1 cellular context compared by ENCODE assay signal in genomic region chr2:30428034-30428662, GRCh38.
TF ChIP-seq lines count a peak whose summit lies in the region.

No MANE protein-coding gene starts in this region.

TF ChIP-seq in GM23338, 12 proteins besides CTCF, POLR2A, EP300 and RAD21:
- TF ChIP-seq ZNF462 (CRISPR knock-in tag; IDR thresholded peaks at IDR 0.05) (no peak), JUNB (IDR thresholded peaks at IDR 0.05; ENCODE audit: unreplicated experiment) (no peak), ZNF331 (CRISPR knock-in tag; IDR thresholded peaks at IDR 0.05; ENCODE audit: low read depth) (no peak), STAT1 (IDR thresholded peaks at IDR 0.05; ENCODE audit: unreplicated experiment) (no peak), EZH2phosphoT487 (IDR thresholded peaks at IDR 0.05; ENCODE audit: unreplicated experiment) (no peak), NANOG (IDR thresholded peaks at IDR 0.05; ENCODE audit: borderline replicate concordance) (no peak), CREB1 (CRISPR knock-in tag; IDR thresholded peaks at IDR 0.05; ENCODE audit: low read depth) (no peak), ZNF114 (CRISPR knock-in tag; IDR thresholded peaks at IDR 0.05) (no peak), ETS1 (IDR thresholded peaks at IDR 0.05) (no peak), POLR2AphosphoS5 (IDR thresholded peaks at IDR 0.05; ENCODE audit: low read depth) (no peak), EZH2 (IDR thresholded peaks at IDR 0.05; ENCODE audit: low read depth, unreplicated experiment) (no peak)
- TF ChIP-seq, protein P1, sequence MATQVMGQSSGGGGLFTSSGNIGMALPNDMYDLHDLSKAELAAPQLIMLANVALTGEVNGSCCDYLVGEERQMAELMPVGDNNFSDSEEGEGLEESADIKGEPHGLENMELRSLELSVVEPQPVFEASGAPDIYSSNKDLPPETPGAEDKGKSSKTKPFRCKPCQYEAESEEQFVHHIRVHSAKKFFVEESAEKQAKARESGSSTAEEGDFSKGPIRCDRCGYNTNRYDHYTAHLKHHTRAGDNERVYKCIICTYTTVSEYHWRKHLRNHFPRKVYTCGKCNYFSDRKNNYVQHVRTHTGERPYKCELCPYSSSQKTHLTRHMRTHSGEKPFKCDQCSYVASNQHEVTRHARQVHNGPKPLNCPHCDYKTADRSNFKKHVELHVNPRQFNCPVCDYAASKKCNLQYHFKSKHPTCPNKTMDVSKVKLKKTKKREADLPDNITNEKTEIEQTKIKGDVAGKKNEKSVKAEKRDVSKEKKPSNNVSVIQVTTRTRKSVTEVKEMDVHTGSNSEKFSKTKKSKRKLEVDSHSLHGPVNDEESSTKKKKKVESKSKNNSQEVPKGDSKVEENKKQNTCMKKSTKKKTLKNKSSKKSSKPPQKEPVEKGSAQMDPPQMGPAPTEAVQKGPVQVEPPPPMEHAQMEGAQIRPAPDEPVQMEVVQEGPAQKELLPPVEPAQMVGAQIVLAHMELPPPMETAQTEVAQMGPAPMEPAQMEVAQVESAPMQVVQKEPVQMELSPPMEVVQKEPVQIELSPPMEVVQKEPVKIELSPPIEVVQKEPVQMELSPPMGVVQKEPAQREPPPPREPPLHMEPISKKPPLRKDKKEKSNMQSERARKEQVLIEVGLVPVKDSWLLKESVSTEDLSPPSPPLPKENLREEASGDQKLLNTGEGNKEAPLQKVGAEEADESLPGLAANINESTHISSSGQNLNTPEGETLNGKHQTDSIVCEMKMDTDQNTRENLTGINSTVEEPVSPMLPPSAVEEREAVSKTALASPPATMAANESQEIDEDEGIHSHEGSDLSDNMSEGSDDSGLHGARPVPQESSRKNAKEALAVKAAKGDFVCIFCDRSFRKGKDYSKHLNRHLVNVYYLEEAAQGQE (IDR thresholded peaks at IDR 0.05; ENCODE audit: unreplicated experiment): no peak
TF ChIP-seq in GM23338: peak in this region for 0.
